ENCODE assay signal across 21 cellular contexts in genomic region chr21:46146856-46147255, GRCh38. TPM values are rescaled to one million over a fixed set of nuclear protein-coding genes. Genes with fewer than 3 reads are reported as not detected.
DNase-seq lines count a peak whose midpoint lies in the region; ATAC-seq and TF ChIP-seq lines count a peak whose summit lies in the region.
"Had no signal": no experiment of that assay in that cellular context is flagged by ENCODE, and none has a peak within 500 bp of the region (broad histone marks: within the 10 kb centered on the region; RNA-seq: fewer than 3 reads in every experiment).

No MANE protein-coding gene starts in this region.

- H3K36me3 ChIP-seq in aorta (ENCODE audit: control insufficient read depth in 1 of 2, insufficient read depth in 2 of 2, low read length in 1 of 2): no peaks in the 10 kb centered on the region
- H3K36me3 ChIP-seq: SJCRH30, WERI-Rb-1 had no signal

- no peak for TF ChIP-seq CTCF in brain (conservative IDR thresholded peaks at IDR 0.05)
- TF ChIP-seq CTCF in neural crest cell (conservative IDR thresholded peaks at IDR 0.05): no peak

- whole genome bisulfite sequencing in aorta, 2 donors: 78 to 80% methylated on average over 14 of the region's 14 CpGs

- H3K27ac Mint-ChIP-seq in brain (peak overlapping the region in 3 of 5 experiments; percentile 52 to 72 (median 65)), neural crest cell (ENCODE audit: unreplicated experiment) (no peak overlapping the region)
- H3K27ac Mint-ChIP-seq: activated CD4-positive, alpha-beta memory T cell treated with anti-CD3 and anti-CD28 coated beads, Interleukin-2, amount 10 ng/mL, durations not matched to agents 7 days and 5 days had no signal

- H3K4me3 Mint-ChIP-seq in brain (no peak overlapping the region), neural crest cell (peak overlapping the region; percentile 22)
- H3K4me3 Mint-ChIP-seq: activated CD4-positive, alpha-beta memory T cell treated with anti-CD3 and anti-CD28 coated beads, Interleukin-2, amount 10 ng/mL, durations not matched to agents 7 days and 5 days; naive thymus-derived CD8-positive, alpha-beta T cell had no signal

- H3K36me3 Mint-ChIP-seq in brain: no peaks in the 10 kb centered on the region
- no peaks in the 10 kb centered on the region for H3K36me3 Mint-ChIP-seq in neural crest cell (ENCODE audit: low read depth)
- H3K36me3 Mint-ChIP-seq: naive thymus-derived CD8-positive, alpha-beta T cell had no signal

- no peaks in the 10 kb centered on the region for H3K4me1 ChIP-seq in aorta (ENCODE audit: control insufficient read depth in 1 of 2, insufficient read depth in 2 of 2, low read length in 2 of 2)
- H3K4me1 ChIP-seq: A549, SJCRH30 had no signal

- no peak for ATAC-seq in left ventricle myocardium superior
- no peak for ATAC-seq in Right ventricle myocardium inferior
- no peak for ATAC-seq in aorta (ENCODE audit: low FRiP score)
- ATAC-seq in HG02571 (IDR thresholded peaks at IDR 0.05; ENCODE audit: unreplicated experiment): no peak
- ATAC-seq: naive thymus-derived CD8-positive, alpha-beta T cell had no signal

- peaks cover 24% of the 10 kb centered on the region for H3K4me1 Mint-ChIP-seq in brain
- H3K4me1 Mint-ChIP-seq in neural crest cell: peaks cover 19% of the 10 kb centered on the region

- no peak overlapping the region for H3K4me3 ChIP-seq in aorta (ENCODE audit: low read length in 2 of 2)
- H3K4me3 ChIP-seq: A549, SJCRH30 had no signal

- H3K9me3 ChIP-seq in aorta (ENCODE audit: control insufficient read depth, low read length): no peaks in the 10 kb centered on the region
- H3K9me3 ChIP-seq: A549, SJCRH30 had no signal

- intact Hi-C loops in left ventricle myocardium superior (cut with micrococcal nuclease): no loop called here
- intact Hi-C loops in Right ventricle myocardium inferior (cut with DNase I): loop anchor here (1.0 kb wide), 1 partner anchor 109 kb away; no protein-coding TSS in a partner anchor
- intact Hi-C loops in aorta (cut with DNase I): no loop called here

- no peaks in the 10 kb centered on the region for H3K27me3 ChIP-seq in aorta (ENCODE audit: control insufficient read depth in 1 of 2, insufficient read depth in 2 of 2, low read length in 1 of 2)
- H3K27me3 ChIP-seq: SJCRH30 had no signal

- peaks cover 12% of the 10 kb centered on the region for H3K27me3 Mint-ChIP-seq in brain
- H3K27me3 Mint-ChIP-seq in neural crest cell (ENCODE audit: low read depth): peaks cover 22% of the 10 kb centered on the region
- H3K27me3 Mint-ChIP-seq: activated CD4-positive, alpha-beta memory T cell treated with anti-CD3 and anti-CD28 coated beads, Interleukin-2, amount 10 ng/mL, durations not matched to agents 7 days and 5 days; naive thymus-derived CD8-positive, alpha-beta T cell had no signal

- DNase-seq in left ventricle myocardium superior (peak; percentile 12), Right ventricle myocardium inferior (ENCODE audit: missing footprints) (no peak), neural crest cell (ENCODE audit: low read depth, low spot score) (no peak), aorta (peak; percentile 34 to 41), HuH-7 (ENCODE audit: low spot score) (no peak)
- DNase-seq in activated CD8-positive, alpha-beta memory T cell treated with anti-CD3 and anti-CD28 coated beads for 24 hours: no peak
- DNase-seq: amygdala, mesenchymal stem cell, NCI-H187 treated with DMSO at 0.1 percent for 48 hours, NCI-H774 had no signal

- no peaks in the 10 kb centered on the region for H3K9me3 Mint-ChIP-seq in brain
- H3K9me3 Mint-ChIP-seq in neural crest cell: no peaks in the 10 kb centered on the region
- H3K9me3 Mint-ChIP-seq: activated CD4-positive, alpha-beta memory T cell treated with anti-CD3 and anti-CD28 coated beads, Interleukin-2, amount 10 ng/mL, durations not matched to agents 7 days and 5 days; naive thymus-derived CD8-positive, alpha-beta T cell had no signal

- H3K27ac ChIP-seq in aorta (ENCODE audit: low read depth in 1 of 2, low read length in 2 of 2): no peak overlapping the region
- H3K27ac ChIP-seq: A549, SJCRH30, WERI-Rb-1 had no signal

RNA-seq across cellular contexts. Expression of gene FTCD, which starts 8.5 kb away (rescaled TPM):
- total RNA-seq in left ventricle myocardium superior (1.5 TPM), Right ventricle myocardium inferior (1.2 TPM), neural crest cell (1.4 and 1.8 TPM in 2 replicates), aorta (1 to 10 TPM; 1.1 to 2.6 TPM)
- polyA plus RNA-seq in brain (ENCODE audit: insufficient read depth, low read depth, low replicate concordance) (4.5 TPM), aorta (1 to 10 TPM in 1 of 2 donors, under 1 TPM in 1; 0.50 to 8.7 TPM)
- total RNA-seq: epithelial cell of proximal tubule; SJCRH30; subcutaneous adipose tissue; T-helper 1 cell treated with Interleukin-12 subunit alpha and Interleukin-12 subunit beta and Interleukin-4 antibody, amounts not matched to agents 30 ng/mL and 1 ng/mL, for 36 hours had no signal
- polyA plus RNA-seq: A549; keratinocyte; naive thymus-derived CD8-positive, alpha-beta T cell had no signal

RNA-seq across cellular contexts. Expression of gene SPATC1L, which starts 37.4 kb away (rescaled TPM):
- total RNA-seq in left ventricle myocardium superior (12.0 TPM), Right ventricle myocardium inferior (7.7 TPM), neural crest cell (27.5 and 28.1 TPM in 2 replicates), aorta (10 to 100 TPM in 1 of 2 donors, 1 to 10 TPM in 1; 5.2 to 12.4 TPM)
- polyA plus RNA-seq in brain (ENCODE audit: insufficient read depth, low read depth, low replicate concordance) (44.7 TPM), aorta (10 to 100 TPM in 1 of 2 donors, 1 to 10 TPM in 1; 2.4 to 47.9 TPM)

RNA-seq across cellular contexts. Expression of gene COL6A2, which starts 48.9 kb away (rescaled TPM):
- total RNA-seq in left ventricle myocardium superior: 196 TPM
- total RNA-seq in Right ventricle myocardium inferior: 254 TPM
- polyA plus RNA-seq in brain (ENCODE audit: insufficient read depth, low read depth, low replicate concordance): 21.4 TPM
- 17.8 and 18.5 TPM in 2 replicates for total RNA-seq in neural crest cell
- total RNA-seq in aorta: 1,000 to 10,000 TPM; 1,386 to 1,431 TPM
- 1,000 to 10,000 TPM in 1 of 2 donors, 100 to 1,000 TPM in 1; 335 to 3,611 TPM for polyA plus RNA-seq in aorta

Comparison
In these comparisons a context has a peak if more than half of its experiments do, and no peak if none do; other contexts are left out.
1. DNase-seq: peak in left ventricle myocardium superior (single experiment) and aorta (2 of 2); none in Right ventricle myocardium inferior (single experiment), neural crest cell (single experiment), activated CD8-positive, alpha-beta memory T cell treated with anti-CD3 and anti-CD28 coated beads for 24 hours (single experiment) and HuH-7 (single experiment).
2. RNA of gene COL6A2, which starts 48.9 kb away (total RNA-seq): 1,386 to 1,431 TPM in aorta, 254 TPM in Right ventricle myocardium inferior (single experiment) and 196 TPM in left ventricle myocardium superior (single experiment); 17.8 to 18.5 TPM in neural crest cell; every median in the first group is over 10 times any median in the second.